22 cellular contexts compared by ENCODE assay signal in genomic region chr22:35985361-35985760, GRCh38. TPM values are rescaled to one million over a fixed set of nuclear protein-coding genes. Genes with fewer than 3 reads are reported as not detected.
DNase-seq lines count a peak whose midpoint lies in the region; FAIRE-seq and TF ChIP-seq lines count a peak whose summit lies in the region.
"Had no signal": no experiment of that assay in that cellular context is flagged by ENCODE, and none has a peak within 500 bp of the region (broad histone marks: within the 10 kb centered on the region; RNA-seq: fewer than 3 reads in every experiment).

No MANE protein-coding gene starts in this region.

- H3K9me3 ChIP-seq in A673 (ENCODE audit: low read depth, low read length, poor library complexity, severe bottlenecking) (no peaks in the 10 kb centered on the region), SK-N-MC (ENCODE audit: low read depth, low read length) (no peaks in the 10 kb centered on the region), hepatocyte (ENCODE audit: low read depth) (no peaks in the 10 kb centered on the region), neural progenitor cell (ENCODE audit: low read depth) (no peaks in the 10 kb centered on the region), vagina (no peaks in the 10 kb centered on the region)
- H3K9me3 ChIP-seq: BLaER1 had no signal

- H3K27me3 ChIP-seq in A673 (replicated peaks; ENCODE audit: insufficient read depth, low read depth, low read length, poor library complexity): no peaks in the 10 kb centered on the region
- H3K27me3 ChIP-seq in hepatocyte: no peaks in the 10 kb centered on the region
- no peaks in the 10 kb centered on the region for H3K27me3 ChIP-seq in neural progenitor cell
- H3K27me3 ChIP-seq in vagina: no peaks in the 10 kb centered on the region
- H3K27me3 ChIP-seq: BLaER1 had no signal

- no peaks in the 10 kb centered on the region for H3K9me2 ChIP-seq in hepatocyte (replicated peaks; ENCODE audit: insufficient read depth)

- H3K27ac Mint-ChIP-seq in neural progenitor cell: peak overlapping the region; percentile 43
- H3K27ac Mint-ChIP-seq: CD4-positive, CD25-positive, alpha-beta regulatory T cell had no signal

- peak overlapping the region; percentile 73 for H3K27ac ChIP-seq in A673 (ENCODE audit: low read depth, low read length, poor library complexity, severe bottlenecking)
- H3K27ac ChIP-seq in SK-N-MC: peak overlapping the region; percentile 78; the same call in 1 of the 2 replicates
- H3K27ac ChIP-seq in hepatocyte: peak overlapping the region; percentile 9
- no peak overlapping the region for H3K27ac ChIP-seq in neural progenitor cell
- H3K27ac ChIP-seq in vagina: no peak overlapping the region
- H3K27ac ChIP-seq: BLaER1, HL-60 had no signal

- no peak overlapping the region for H3K4me3 Mint-ChIP-seq in neural progenitor cell
- H3K4me3 Mint-ChIP-seq: CD4-positive, CD25-positive, alpha-beta regulatory T cell had no signal

- peaks cover 21% of the 10 kb centered on the region for H3F3A ChIP-seq in neural progenitor cell (ENCODE audit: low read depth)

- H3K79me2 ChIP-seq in hepatocyte (peaks cover 92% of the 10 kb centered on the region), neural progenitor cell (ENCODE audit: low read depth) (peaks cover 97% of the 10 kb centered on the region)

- H3K4me2 ChIP-seq in hepatocyte (no peak overlapping the region), neural progenitor cell (no peak overlapping the region)
- H3K4me2 ChIP-seq: BLaER1 had no signal

- WGBS in hepatocyte (ENCODE audit: low lambda C conversion rate, missing lambda C conversion rate): 73% methylated on average over 4 of the region's 4 CpGs

- peaks cover 3% of the 10 kb centered on the region for H3K27me3 Mint-ChIP-seq in neural progenitor cell (ENCODE audit: insufficient read depth, low read depth)

- peaks cover 2% of the 10 kb centered on the region for H3K9me3 Mint-ChIP-seq in neural progenitor cell
- H3K9me3 Mint-ChIP-seq: CD4-positive, CD25-positive, alpha-beta regulatory T cell had no signal

- H3K9ac ChIP-seq in SK-N-MC (ENCODE audit: insufficient read length) (no peak overlapping the region), neural progenitor cell (no peak overlapping the region)
- H3K9ac ChIP-seq: BLaER1 had no signal

- no peak for FAIRE-seq in GM12891 (lab: Jason Lieb, UNC)
- FAIRE-seq: GM18507, H1 had no signal

- H2AFZ ChIP-seq in hepatocyte: no peak overlapping the region
- no peak overlapping the region for H2AFZ ChIP-seq in neural progenitor cell (replicated peaks)

- POLR2A ChIA-PET in A673 (lab: Charles Lee; ENCODE audit: low non-redundant PET): no interaction called here

- TF ChIP-seq POLR2A in GM12891 (IDR thresholded peaks at IDR 0.05; ENCODE audit: low read depth, low read length) (no peak), vagina (IDR thresholded peaks at IDR 0.05) (no peak)

- H3K36me3 Mint-ChIP-seq in neural progenitor cell: peaks cover 19% of the 10 kb centered on the region
- H3K36me3 Mint-ChIP-seq: CD4-positive, CD25-positive, alpha-beta regulatory T cell had no signal

- H3K4me1 ChIP-seq in A673 (ENCODE audit: insufficient read depth, low read length, poor library complexity, severe bottlenecking) (peaks cover 66% of the 10 kb centered on the region), hepatocyte (ENCODE audit: insufficient read depth) (peaks cover 27% of the 10 kb centered on the region), neural progenitor cell (peaks cover 44% of the 10 kb centered on the region), vagina (peaks cover 68% of the 10 kb centered on the region)

- BruUV-seq in A673 (replicated peaks; lab: Mats Ljungman, UMichigan): no TSS peak

- CTCF ChIA-PET in A673 (lab: Charles Lee): interaction anchor here (0.6 kb wide), 1 partner anchor 13 kb away, joined by 6 read pairs; no protein-coding TSS in a partner anchor

- intact Hi-C loops in A673 (cut with micrococcal nuclease; ENCODE audit: unreplicated experiment) (no loop called here), vagina (cut with DNase I) (no loop called here)

- H3K4me3 ChIP-seq in A673 (ENCODE audit: low read depth, low read length, poor library complexity, severe bottlenecking) (no peak overlapping the region), SK-N-MC (no peak overlapping the region; the same call in 1 of the 2 replicates), hepatocyte (no peak overlapping the region), neural progenitor cell (no peak overlapping the region), vagina (no peak overlapping the region)
- H3K4me3 ChIP-seq: BLaER1 had no signal

- DNase-seq in A673 (ENCODE audit: low spot score) (no peak), SK-N-MC (ENCODE audit: low read depth, low spot score) (no peak), hepatocyte (ENCODE audit: low spot score) (no peak), neural progenitor cell (ENCODE audit: low spot score) (no peak), GM12891 (ENCODE audit: insufficient read length, low spot score) (no peak), HuH-7 (ENCODE audit: low spot score) (no peak), vagina (ENCODE audit: extremely low spot score in 2 of 2) (no peak)
- DNase-seq: 8988T; CD4-positive, CD25-positive, alpha-beta regulatory T cell; DMS153; Karpas-422; NCI-H1092; NCI-H1436; NCI-H187; NCI-H2081 treated with DMSO at 0.1 percent for 48 hours; NCI-H226; NCI-H510A; NCI-H774 had no signal

- peaks cover 18% of the 10 kb centered on the region for H4K20me1 ChIP-seq in hepatocyte (ENCODE audit: insufficient read depth, poor library complexity, severe bottlenecking)
- H4K20me1 ChIP-seq in neural progenitor cell (ENCODE audit: low read depth): peaks cover 87% of the 10 kb centered on the region
- H4K20me1 ChIP-seq: BLaER1 had no signal

- H3K36me3 ChIP-seq in A673 (ENCODE audit: insufficient read depth, low read length, poor library complexity, severe bottlenecking) (no peaks in the 10 kb centered on the region), SK-N-MC (ENCODE audit: insufficient read depth, low read length) (peaks cover 5% of the 10 kb centered on the region; the same call in 1 of the 2 replicates), hepatocyte (replicated peaks; ENCODE audit: insufficient read depth, low read depth) (no peaks in the 10 kb centered on the region), neural progenitor cell (no peaks in the 10 kb centered on the region), vagina (no peaks in the 10 kb centered on the region)
- H3K36me3 ChIP-seq: BLaER1 had no signal

- peaks cover 45% of the 10 kb centered on the region for H3K4me1 Mint-ChIP-seq in neural progenitor cell
- H3K4me1 Mint-ChIP-seq: CD4-positive, CD25-positive, alpha-beta regulatory T cell had no signal

- no peak for TF ChIP-seq CTCF in A673 (conservative IDR thresholded peaks at IDR 0.05; ENCODE audit: low read depth, low read length)
- TF ChIP-seq CTCF in hepatocyte (IDR thresholded peaks at IDR 0.05; ENCODE audit: poor library complexity): no peak
- TF ChIP-seq CTCF in neural progenitor cell (IDR thresholded peaks at IDR 0.05): no peak
- TF ChIP-seq CTCF in vagina (IDR thresholded peaks at IDR 0.05): no peak

TF ChIP-seq in GM12891, 5 proteins besides CTCF, POLR2A, EP300 and RAD21:
- TF ChIP-seq POLR2AphosphoS5 (IDR thresholded peaks at IDR 0.05; ENCODE audit: low read depth, low read length) (no peak), PAX5 (IDR thresholded peaks at IDR 0.05; ENCODE audit: insufficient read depth, low read length, severe bottlenecking) (no peak), POU2F2 (IDR thresholded peaks at IDR 0.05; ENCODE audit: low read depth, low read length) (no peak), TAF1 (IDR thresholded peaks at IDR 0.05; ENCODE audit: low read depth, low read length) (no peak), SPI1 (IDR thresholded peaks at IDR 0.05; ENCODE audit: low read depth, low read length) (no peak)

RNA-seq across cellular contexts. Expression of gene RBFOX2, which starts 43.3 kb away (rescaled TPM):
- total RNA-seq in A673 (2021) (142 and 154 TPM in 2 replicates), hepatocyte (94.7 and 133 TPM in 2 replicates), neural progenitor cell (ENCODE audit: low replicate concordance) (163 and 206 TPM in 2 replicates), vagina (70.0 TPM)
- polyA plus RNA-seq in hepatocyte: 76.7 and 84.2 TPM in 2 replicates
- polyA plus RNA-seq in GM12891 (2012; ENCODE audit: low read depth, missing spikeins): 0.09 TPM

Comparison
In these comparisons a context has a peak if more than half of its experiments do, and no peak if none do; other contexts are left out.
1. H3K27ac ChIP-seq: peak in A673 (single experiment), SK-N-MC (single experiment) and hepatocyte (single experiment); none in neural progenitor cell (single experiment) and vagina (single experiment).